ENCODE assay signal across 15 cellular contexts in the genomic region with DNA sequence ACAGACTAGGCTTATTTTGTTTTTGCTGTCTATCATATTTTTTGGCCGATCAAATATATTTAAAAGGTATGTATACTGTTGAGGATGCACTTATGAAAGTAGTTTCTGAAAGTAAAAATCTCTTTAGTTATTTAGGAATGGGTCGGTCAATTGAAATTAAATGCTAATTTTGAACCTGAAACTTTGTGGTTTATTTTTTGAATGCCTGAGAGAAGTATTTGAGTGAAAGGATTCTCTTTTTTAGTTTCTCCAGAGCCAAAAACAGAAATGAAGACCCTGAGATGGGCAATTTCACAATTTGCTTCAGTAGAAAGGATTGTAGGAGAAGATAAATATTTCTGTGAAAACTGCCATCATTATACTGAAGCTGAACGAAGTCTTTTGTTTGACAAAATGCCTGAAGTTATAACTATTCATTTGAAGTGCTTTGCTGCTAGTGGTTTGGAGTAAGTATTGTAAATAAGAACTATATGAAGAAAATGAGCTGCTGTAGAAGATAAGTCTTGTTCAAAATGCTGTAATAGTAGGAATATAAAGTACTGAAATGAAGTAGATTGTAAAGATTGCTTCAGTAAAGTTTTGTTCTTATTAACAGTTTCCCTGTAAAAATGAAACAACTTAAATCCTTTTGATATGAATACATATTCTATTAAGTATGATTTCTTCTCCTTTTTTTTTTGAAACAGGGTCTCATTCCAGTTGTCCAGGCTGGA.
"Had no signal": no experiment of that assay in that cellular context is flagged by ENCODE, and none has a peak within 500 bp of the region (broad histone marks: within the 10 kb centered on the region; RNA-seq: fewer than 3 reads in every experiment).

No MANE protein-coding gene starts in this region.

- DNase-seq: activated CD8-positive, alpha-beta memory T cell treated with anti-CD3 and anti-CD28 coated beads for 24 hours; activated naive CD4-positive, alpha-beta T cell treated with anti-CD3 and anti-CD28 coated beads, Interleukin-2, amount 10 ng/mL, durations not matched to agents 7 days and 5 days; effector CD8-positive, alpha-beta T cell; mesenchymal stem cell; mucosa of descending colon; naive thymus-derived CD4-positive, alpha-beta T cell; stimulated activated naive CD8-positive, alpha-beta T cell treated with anti-CD3 and anti-CD28 coated beads, Interleukin-15, amount 100 ng/mL, for 72 hours; T-cell had no signal

- H3K9ac ChIP-seq: neural progenitor cell had no signal

- H3K4me3 Mint-ChIP-seq: activated naive CD4-positive, alpha-beta T cell treated with anti-CD3 and anti-CD28 coated beads, Interleukin-2, amount 10 ng/mL, durations not matched to agents 7 days and 5 days; naive thymus-derived CD4-positive, alpha-beta T cell; neural progenitor cell; stimulated activated naive CD8-positive, alpha-beta T cell treated with anti-CD3 and anti-CD28 coated beads, Interleukin-15, amount 100 ng/mL, for 72 hours; T-cell; type B pancreatic cell had no signal

- H3K27ac Mint-ChIP-seq: activated naive CD4-positive, alpha-beta T cell treated with anti-CD3 and anti-CD28 coated beads, Interleukin-2, amount 10 ng/mL, durations not matched to agents 7 days and 5 days; neural progenitor cell; type B pancreatic cell had no signal

- H3K4me1 Mint-ChIP-seq: neural progenitor cell had no signal

- H3K36me3 ChIP-seq: prostate gland had no signal

- H3K9me3 Mint-ChIP-seq: activated naive CD4-positive, alpha-beta T cell treated with anti-CD3 and anti-CD28 coated beads, Interleukin-2, amount 10 ng/mL, durations not matched to agents 7 days and 5 days; neural progenitor cell; stimulated activated naive CD8-positive, alpha-beta T cell treated with anti-CD3 and anti-CD28 coated beads, Interleukin-15, amount 100 ng/mL, for 72 hours; T-cell; type B pancreatic cell had no signal

- H3K4me1 ChIP-seq: neural progenitor cell, prostate gland, right atrium auricular region had no signal

- H3K27me3 Mint-ChIP-seq: activated naive CD4-positive, alpha-beta T cell treated with anti-CD3 and anti-CD28 coated beads, Interleukin-2, amount 10 ng/mL, durations not matched to agents 7 days and 5 days; naive thymus-derived CD4-positive, alpha-beta T cell; stimulated activated naive CD8-positive, alpha-beta T cell treated with anti-CD3 and anti-CD28 coated beads, Interleukin-15, amount 100 ng/mL, for 72 hours; T-cell; type B pancreatic cell had no signal

- H3K9me3 ChIP-seq: esophagus muscularis mucosa, mucosa of descending colon, prostate gland, right atrium auricular region had no signal

- H3K27me3 ChIP-seq: esophagus muscularis mucosa, neural progenitor cell, right atrium auricular region had no signal

- ATAC-seq: activated CD4-positive, CD25-positive, alpha-beta regulatory T cell treated with anti-CD3 and anti-CD28 coated beads, Interleukin-2, amount 50 U/mL, for 24 hours; mucosa of descending colon; naive thymus-derived CD4-positive, alpha-beta T cell; SK-N-SH treated with all-trans-retinoic acid at 6 μM for 48 hours; stimulated activated naive CD8-positive, alpha-beta T cell treated with anti-CD3 and anti-CD28 coated beads, Interleukin-15, amount 100 ng/mL, for 72 hours; T-cell had no signal

- H3K27ac ChIP-seq: esophagus muscularis mucosa, prostate gland, right atrium auricular region had no signal

- H3K4me3 ChIP-seq: esophagus muscularis mucosa, mucosa of descending colon, neural progenitor cell, prostate gland, right atrium auricular region had no signal

- H3K4me2 ChIP-seq: neural progenitor cell had no signal

- H2AFZ ChIP-seq: neural progenitor cell had no signal
